Comparison of ENCODE assay signal across 28 cellular contexts in genomic region chr10:26278295-26278694, GRCh38.
"Had no signal": no experiment of that assay in that cellular context is flagged by ENCODE, and none has a peak within 500 bp of the region (broad histone marks: within the 10 kb centered on the region; RNA-seq: fewer than 3 reads in every experiment).

No MANE protein-coding gene starts in this region.

- DNase-seq: colonic mucosa; cortex of kidney; effector CD8-positive, alpha-beta T cell; effector memory CD8-positive, alpha-beta T cell; endodermal cell; erythroblast; esophagus squamous epithelium; foreskin fibroblast; foreskin melanocyte; gastrocnemius medialis; glutamatergic neuron; head of caudate nucleus; heart right ventricle; hippocampal formation; left cardiac atrium; left lung; left ventricle myocardium superior; lower lobe of right lung; mesenchymal stem cell; mucosa of descending colon; naive B cell had no signal

- H3K9me3 Mint-ChIP-seq: dendritic cell treated with granulocyte-macrophage colony-stimulating factor and Interleukin-4, amounts not matched to agents 40 ng/mL and 50 ng/mL, for 4 days; effector memory CD8-positive, alpha-beta T cell; endodermal cell; naive B cell had no signal

- FAIRE-seq: endometrium, islet of Langerhans, keratinocyte had no signal

- ATAC-seq: effector memory CD8-positive, alpha-beta T cell; esophagus mucosa; gastrocnemius medialis; heart right ventricle; left cardiac atrium; left lung; left ventricle myocardium superior; lower lobe of right lung; mucosa of descending colon had no signal

- H3K27me3 ChIP-seq: colonic mucosa, esophagus squamous epithelium, gastrocnemius medialis, heart right ventricle, left lung had no signal

- H3K36me3 Mint-ChIP-seq: mesothelial cell of epicardium, naive B cell had no signal

- H3K9me3 ChIP-seq: colonic mucosa, esophagus squamous epithelium, gastrocnemius medialis, heart right ventricle, left lung, lower lobe of right lung, mucosa of descending colon had no signal

- H3K27ac Mint-ChIP-seq: dendritic cell treated with granulocyte-macrophage colony-stimulating factor and Interleukin-4, amounts not matched to agents 40 ng/mL and 50 ng/mL, for 4 days; effector memory CD8-positive, alpha-beta T cell; endodermal cell; mesothelial cell of epicardium had no signal

- H3K4me1 ChIP-seq: colonic mucosa, esophagus squamous epithelium, gastrocnemius medialis, heart right ventricle, left lung, lower lobe of right lung had no signal

- H3K36me3 ChIP-seq: colonic mucosa, esophagus squamous epithelium, gastrocnemius medialis, heart right ventricle, left lung, lower lobe of right lung had no signal

- H3K4me3 Mint-ChIP-seq: dendritic cell treated with granulocyte-macrophage colony-stimulating factor and Interleukin-4, amounts not matched to agents 40 ng/mL and 50 ng/mL, for 4 days; effector memory CD8-positive, alpha-beta T cell; endodermal cell; mesothelial cell of epicardium; naive B cell had no signal

- H3K4me3 ChIP-seq: colonic mucosa, esophagus squamous epithelium, gastrocnemius medialis, heart right ventricle, left lung, lower lobe of right lung, mucosa of descending colon had no signal

- H3K27ac ChIP-seq: colonic mucosa, epithelial cell of prostate, esophagus squamous epithelium, gastrocnemius medialis, heart right ventricle, left lung, lower lobe of right lung had no signal

- H3K4me1 Mint-ChIP-seq: endodermal cell, mesothelial cell of epicardium, naive B cell had no signal
